14 cellular contexts compared by ENCODE assay signal in the genomic region with DNA sequence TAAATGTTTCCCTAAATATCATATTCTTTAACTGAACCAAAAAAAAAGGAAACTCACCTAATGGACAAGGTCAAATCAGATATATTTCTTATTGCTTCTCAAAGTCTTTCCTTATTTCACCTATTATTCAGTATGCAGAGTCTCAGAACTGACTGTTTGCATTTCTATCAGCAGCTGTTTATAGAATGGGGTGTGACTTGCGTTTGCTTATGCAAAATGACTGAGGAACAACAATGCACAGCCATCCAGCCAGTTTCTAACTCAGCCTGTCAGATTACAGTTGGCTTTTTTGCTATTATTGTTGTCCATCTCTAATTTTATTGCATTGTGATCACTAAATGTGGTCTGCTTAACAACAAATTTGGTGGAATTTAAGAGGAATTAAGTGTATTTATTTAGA. TPM values are rescaled to one million over a fixed set of nuclear protein-coding genes. Genes with fewer than 3 reads are reported as not detected.
DNase-seq lines count a peak whose midpoint lies in the region; ATAC-seq and TF ChIP-seq lines count a peak whose summit lies in the region.
"Had no signal": no experiment of that assay in that cellular context is flagged by ENCODE, and none has a peak within 500 bp of the region (broad histone marks: within the 10 kb centered on the region; RNA-seq: fewer than 3 reads in every experiment).

No MANE protein-coding gene starts in this region.

- H3K36me3 Mint-ChIP-seq in CD14-positive monocyte: peaks cover 14 to 32% of the 10 kb centered on the region in 2 donors
- H3K36me3 Mint-ChIP-seq in natural killer cell treated with Interleukin-12 subunit alpha and Interleukin-12 subunit beta and Interleukin-15 and Interleukin-18, amount 100 ng/mL, for 72 hours: peaks cover 7% of the 10 kb centered on the region

- TF ChIP-seq POLR2A in erythroblast (IDR thresholded peaks at IDR 0.05; ENCODE audit: low read length): no peak

- TF ChIP-seq CTCF in CD14-positive monocyte (IDR thresholded peaks at IDR 0.05): no peak

- intact Hi-C loops in CD14-positive monocyte (cut with micrococcal nuclease): no loop called here

- H3K27ac Mint-ChIP-seq in CD14-positive monocyte: peak overlapping the region in 6 of 7 donors; percentile 91 to 99 (median 97)
- peak overlapping the region; percentile 85 to 88 for H3K27ac Mint-ChIP-seq in natural killer cell treated with Interleukin-12 subunit alpha and Interleukin-12 subunit beta and Interleukin-15 and Interleukin-18, amount 100 ng/mL, for 72 hours

- H3K27me3 Mint-ChIP-seq in CD14-positive monocyte (ENCODE audit: low read depth in 3 of 3): peaks cover 0 to 2% (median 0%) of the 10 kb centered on the region in 3 donors
- H3K27me3 Mint-ChIP-seq in natural killer cell treated with Interleukin-12 subunit alpha and Interleukin-12 subunit beta and Interleukin-15 and Interleukin-18, amount 100 ng/mL, for 72 hours: no peaks in the 10 kb centered on the region

- H3K4me1 Mint-ChIP-seq in CD14-positive monocyte: peaks cover 88% of the 10 kb centered on the region
- H3K4me1 Mint-ChIP-seq in natural killer cell treated with Interleukin-12 subunit alpha and Interleukin-12 subunit beta and Interleukin-15 and Interleukin-18, amount 100 ng/mL, for 72 hours (ENCODE audit: low read depth in 2 of 2): peaks cover 52 to 68% of the 10 kb centered on the region in 2 donors

- ATAC-seq in natural killer cell treated with Interleukin-12 subunit alpha and Interleukin-12 subunit beta and Interleukin-15 and Interleukin-18, amount 100 ng/mL, for 72 hours: no peak
- no peak for ATAC-seq in HG02678 (IDR thresholded peaks at IDR 0.05; ENCODE audit: unreplicated experiment)

- no peak overlapping the region for H3K4me3 Mint-ChIP-seq in CD14-positive monocyte
- H3K4me3 Mint-ChIP-seq in natural killer cell treated with Interleukin-12 subunit alpha and Interleukin-12 subunit beta and Interleukin-15 and Interleukin-18, amount 100 ng/mL, for 72 hours: peak overlapping the region; percentile 19

- no peaks in the 10 kb centered on the region for H3K9me3 Mint-ChIP-seq in CD14-positive monocyte
- no peaks in the 10 kb centered on the region for H3K9me3 Mint-ChIP-seq in natural killer cell treated with Interleukin-12 subunit alpha and Interleukin-12 subunit beta and Interleukin-15 and Interleukin-18, amount 100 ng/mL, for 72 hours

- peak; percentile 24 for DNase-seq in NCI-H345 (lab: John Stamatoyannopoulos, UW)
- DNase-seq in NCI-H345 treated with DMSO at 0.1 percent for 48 hours (lab: John Stamatoyannopoulos, UW; ENCODE audit: unreplicated experiment): no peak
- no peak for DNase-seq in CD14-positive monocyte (ENCODE audit: low spot score)
- peak; percentile 7 for DNase-seq in NCI-H774 (lab: John Stamatoyannopoulos, UW)
- no peak for DNase-seq in natural killer cell treated with Interleukin-12 subunit alpha and Interleukin-12 subunit beta and Interleukin-15 and Interleukin-18, amount 100 ng/mL, for 72 hours (ENCODE audit: low spot score)
- no peak for DNase-seq in activated CD4-positive, alpha-beta T cell treated with anti-CD3 and anti-CD28 coated beads for 1 hour
- DNase-seq in erythroblast (lab: John Stamatoyannopoulos, UW): no peak
- DNase-seq: DND-41, GDM1, Karpas-422, NCI-H1105 treated with DMSO at 0.1 percent for 48 hours, NCI-H187, PC-9 had no signal

RNA-seq across cellular contexts. Expression of gene RAB27A, which starts 40.7 kb away (rescaled TPM):
- 100 to 1,000 TPM; 135 to 159 TPM for polyA plus RNA-seq in CD14-positive monocyte
- 100 to 1,000 TPM; 136 to 243 TPM for total RNA-seq in natural killer cell treated with Interleukin-12 subunit alpha and Interleukin-12 subunit beta and Interleukin-15 and Interleukin-18, amount 100 ng/mL, for 72 hours

RNA-seq across cellular contexts. Expression of gene RSL24D1, which starts 52.2 kb away (rescaled TPM):
- 10 to 100 TPM; 73.0 to 84.2 TPM for polyA plus RNA-seq in CD14-positive monocyte
- total RNA-seq in natural killer cell treated with Interleukin-12 subunit alpha and Interleukin-12 subunit beta and Interleukin-15 and Interleukin-18, amount 100 ng/mL, for 72 hours: 10 to 100 TPM; 76.0 to 76.1 TPM

Comparison
In these comparisons a context has a peak if more than half of its experiments do, and no peak if none do; other contexts are left out.
1. DNase-seq: peak in NCI-H345 (single experiment) and NCI-H774 (single experiment); none in NCI-H345 treated with DMSO at 0.1 percent for 48 hours (single experiment), CD14-positive monocyte (single experiment), natural killer cell treated with Interleukin-12 subunit alpha and Interleukin-12 subunit beta and Interleukin-15 and Interleukin-18, amount 100 ng/mL, for 72 hours (single experiment), activated CD4-positive, alpha-beta T cell treated with anti-CD3 and anti-CD28 coated beads for 1 hour (single experiment) and erythroblast (0 of 2).